In the genomic region with DNA sequence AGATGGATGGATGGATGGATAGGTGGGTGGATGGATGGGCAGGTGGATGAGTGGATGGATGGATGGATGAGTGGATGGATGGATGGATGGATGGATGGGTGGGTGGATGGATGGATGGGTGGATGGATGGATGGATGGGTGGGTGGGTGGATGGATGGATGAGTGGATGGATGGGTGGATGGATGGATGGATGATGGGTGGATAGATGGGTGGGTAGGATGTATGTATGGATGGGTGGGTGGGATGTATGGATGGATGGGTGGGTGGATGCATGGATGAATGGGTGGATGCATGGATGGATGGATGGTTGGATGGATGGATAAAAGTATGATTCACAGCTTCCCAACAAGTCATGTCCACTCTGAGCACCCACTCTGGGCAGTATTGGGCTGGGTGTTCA, we compare ENCODE assay signal across 12 cellular contexts. TPM values are rescaled to one million over a fixed set of nuclear protein-coding genes. Genes with fewer than 3 reads are reported as not detected.
"Had no signal": no experiment of that assay in that cellular context is flagged by ENCODE, and none has a peak within 500 bp of the region (broad histone marks: within the 10 kb centered on the region; RNA-seq: fewer than 3 reads in every experiment).

No MANE protein-coding gene starts in this region.

RNA-seq across cellular contexts. Expression of a gene that starts 5.2 kb away (rescaled TPM):
- total RNA-seq: activated T-helper 1 cell treated with anti-CD3 and anti-CD28 coated beads, Interleukin-12 subunit alpha, Interleukin-12 subunit beta, Interleukin-2, Interleukin-4 antibody, amounts not matched to agents 30 ng/mL and 10 ng/mL and 1 ng/mL, durations not matched to agents 14 hours and 24 hours and 36 hours; activated T-helper 17 cell treated with anti-CD3 and anti-CD28 coated beads, Interleukin-2, amount 50 U/mL, for 72 hours; activated T-helper 2 cell treated with anti-CD3 and anti-CD28 coated beads, Interferon-gamma antibody, Interleukin-2, Interleukin-4, amounts not matched to agents 10 μg/mL and 5 μg/mL and 100 μg/mL, durations not matched to agents 14 hours and 24 hours and 36 hours; ascending aorta; astrocyte; body of pancreas; bronchial epithelial cell; chondrocyte had no signal
- polyA plus RNA-seq: aorta had no signal

RNA-seq across cellular contexts. Expression of a gene that starts 29.7 kb away (rescaled TPM):
- total RNA-seq: activated T-cell treated with anti-CD3 and anti-CD28 coated beads, Interleukin-2, amount 50 U/mL, for 4 hours; activated T-helper 1 cell treated with anti-CD3 and anti-CD28 coated beads, Interleukin-12 subunit alpha, Interleukin-12 subunit beta, Interleukin-2, Interleukin-4 antibody, amounts not matched to agents 30 ng/mL and 10 ng/mL and 1 ng/mL, durations not matched to agents 14 hours and 24 hours and 36 hours; activated T-helper 2 cell treated with anti-CD3 and anti-CD28 coated beads, Interferon-gamma antibody, Interleukin-2, Interleukin-4, amounts not matched to agents 10 μg/mL and 5 μg/mL and 100 μg/mL, durations not matched to agents 14 hours and 24 hours and 36 hours; ascending aorta; body of pancreas; cardiac septum; cerebellum; chondrocyte had no signal
